ENCODE assay signal across 11 cellular contexts in the genomic region with DNA sequence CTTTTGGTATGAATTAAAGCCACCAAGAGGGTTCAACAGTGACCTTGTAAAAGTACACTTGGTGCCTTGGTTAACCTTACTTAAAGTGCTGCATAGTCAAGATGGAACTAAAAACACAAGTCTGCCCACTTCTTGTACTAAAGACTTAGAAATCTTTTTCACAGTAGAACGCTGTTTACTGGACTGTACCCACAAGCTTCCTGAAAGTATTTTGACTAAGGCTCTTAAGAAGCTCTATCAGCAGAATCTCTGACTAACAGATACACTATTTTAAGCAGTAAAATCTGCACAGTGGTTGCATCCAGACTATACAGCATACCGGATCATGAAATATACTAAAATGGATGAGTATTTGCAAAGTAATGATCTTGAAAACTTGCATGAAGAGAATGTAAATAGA. TPM values are rescaled to one million over a fixed set of nuclear protein-coding genes. Genes with fewer than 3 reads are reported as not detected.
A peak's percentile ranks its signal among the peaks of the same experiment; 100 is the strongest.
DNase-seq lines count a peak whose midpoint lies in the region; ATAC-seq and TF ChIP-seq lines count a peak whose summit lies in the region.
"Had no signal": no experiment of that assay in that cellular context is flagged by ENCODE, and none has a peak within 500 bp of the region (broad histone marks: within the 10 kb centered on the region; RNA-seq: fewer than 3 reads in every experiment).

No MANE protein-coding gene starts in this region.

- H3K9me3 Mint-ChIP-seq in HFFc6: no peaks in the 10 kb centered on the region
- H3K9me3 Mint-ChIP-seq: stimulated activated naive CD8-positive, alpha-beta T cell treated with anti-CD3 and anti-CD28 coated beads, Interleukin-15, Interleukin-2, amounts not matched to agents 100 ng/mL and 50 ng/mL, for 24 hours had no signal

- ATAC-seq in HG03139 (IDR thresholded peaks at IDR 0.05; ENCODE audit: unreplicated experiment): no peak
- ATAC-seq: psoas muscle had no signal

- H3K27ac Mint-ChIP-seq in HFFc6: peak overlapping the region; percentile 82
- H3K27ac Mint-ChIP-seq: stimulated activated naive CD8-positive, alpha-beta T cell treated with anti-CD3 and anti-CD28 coated beads, Interleukin-15, Interleukin-2, amounts not matched to agents 100 ng/mL and 50 ng/mL, for 24 hours had no signal

- H3K36me3 Mint-ChIP-seq in HFFc6 (ENCODE audit: low read depth): no peaks in the 10 kb centered on the region

- TF ChIP-seq CTCF in GM13977 (IDR thresholded peaks at IDR 0.05; ENCODE audit: extremely low read depth, insufficient read depth, missing control alignments) (no peak), HFFc6 (IDR thresholded peaks at IDR 0.05) (no peak)

- peak overlapping the region; percentile 66 for H3K4me3 Mint-ChIP-seq in HFFc6
- H3K4me3 Mint-ChIP-seq: stimulated activated naive CD8-positive, alpha-beta T cell treated with anti-CD3 and anti-CD28 coated beads, Interleukin-15, Interleukin-2, amounts not matched to agents 100 ng/mL and 50 ng/mL, for 24 hours had no signal

- in situ Hi-C loops in GM13977 (cut with MboI; ENCODE audit: low pct_unique_long_range_greater_than_20kb, low sequenced_read_pairs, unreplicated experiment): no loop called here

- no peaks in the 10 kb centered on the region for H3K27me3 Mint-ChIP-seq in HFFc6 (ENCODE audit: insufficient read depth)
- H3K27me3 Mint-ChIP-seq: stimulated activated naive CD8-positive, alpha-beta T cell treated with anti-CD3 and anti-CD28 coated beads, Interleukin-15, Interleukin-2, amounts not matched to agents 100 ng/mL and 50 ng/mL, for 24 hours had no signal

- peak; percentile 5 for DNase-seq in GM13977 (ENCODE audit: low spot score)
- DNase-seq in HFFc6: peak; percentile 93
- peak; percentile 42 for DNase-seq in RKO (ENCODE audit: low spot score)
- peak; percentile 23 for DNase-seq in kidney tubule cell (ENCODE audit: low spot score)
- no peak for DNase-seq in NCI-H1092 treated with DMSO at 0.1 percent for 48 hours (lab: John Stamatoyannopoulos, UW)
- no peak for DNase-seq in GOT3 (lab: John Stamatoyannopoulos, UW)
- DNase-seq: activated CD4-positive, CD25-positive, alpha-beta regulatory T cell; caudate nucleus; psoas muscle had no signal

- peaks cover 48% of the 10 kb centered on the region for H3K4me1 Mint-ChIP-seq in HFFc6 (ENCODE audit: low read depth)

RNA-seq across cellular contexts. Expression of a gene that starts 7.2 kb away (rescaled TPM):
- total RNA-seq in HFFc6 (2021; fragmentation: NEBNext Ultra II Directional; extraction: Animal tissue kit (Norgen Biotek cat#: 25700)): 10 to 100 TPM; 11.4 to 13.1 (median 12.4) TPM

Comparison
In these comparisons a context has a peak if more than half of its experiments do, and no peak if none do; other contexts are left out.
1. DNase-seq: peak in GM13977 (single experiment), HFFc6 (single experiment), RKO (single experiment) and kidney tubule cell (single experiment); none in NCI-H1092 treated with DMSO at 0.1 percent for 48 hours (single experiment) and GOT3 (single experiment).